ENCODE assay signal across 32 cellular contexts in genomic region chr1:29937356-29937755, GRCh38.
"Had no signal": no experiment of that assay in that cellular context is flagged by ENCODE, and none has a peak within 500 bp of the region (broad histone marks: within the 10 kb centered on the region; RNA-seq: fewer than 3 reads in every experiment).

No MANE protein-coding gene starts in this region.

- DNase-seq: activated effector memory CD4-positive, alpha-beta T cell treated with anti-CD3 and anti-CD28 coated beads, Interleukin-2, amount 50 U/mL, for 16 hours; activated effector memory CD4-positive, alpha-beta T cell treated with Interleukin-2 at 50 U/mL for 16 hours; activated gamma-delta T cell; activated gamma-delta T cell treated with Interleukin-2 at 50 U/mL for 16 hours; activated naive CD4-positive, alpha-beta T cell; activated naive CD4-positive, alpha-beta T cell treated with anti-CD3 and anti-CD28 coated beads for 36 hours; activated naive CD4-positive, alpha-beta T cell treated with anti-CD3 and anti-CD28 coated beads, Interleukin-2, amount 10 ng/mL, durations not matched to agents 7 days and 5 days; activated naive CD4-positive, alpha-beta T cell treated with anti-CD3 and anti-CD28 coated beads, Interleukin-2, amount 50 U/mL, for 16 hours; activated naive CD4-positive, alpha-beta T cell treated with Interleukin-2 at 50 U/mL for 16 hours; activated naive CD8-positive, alpha-beta T cell treated with anti-CD3 and anti-CD28 coated beads for 36 hours; activated naive CD8-positive, alpha-beta T cell treated with anti-CD3 and anti-CD28 coated beads, Interleukin-2, amount 10 ng/mL, durations not matched to agents 7 days and 5 days; activated naive CD8-positive, alpha-beta T cell treated with anti-CD3 and anti-CD28 coated beads, Interleukin-2, amount 50 U/mL, for 24 hours; activated T-cell treated with anti-CD3 and anti-CD28 coated beads, Interleukin-2, amount 50 U/mL, for 24 hours; activated T-cell treated with anti-CD3 and anti-CD28 coated beads, Interleukin-2, amount 50 U/mL, for 4 hours; activated T-cell treated with anti-CD3 and anti-CD28 coated beads, Interleukin-2, amount 50 U/mL, for 48 hours; activated T-cell treated with anti-CD3 and anti-CD28 coated beads, Interleukin-2, amount 50 U/mL, for 72 hours; adrenal gland; amniotic stem cell; amygdala; anterior cingulate cortex; aorta; body of pancreas; brain microvascular endothelial cell; caudate nucleus; central memory CD4-positive, alpha-beta T cell; cerebellar nuclear complex had no signal

- FAIRE-seq: astrocyte had no signal

- H3K4me1 ChIP-seq: adrenal gland, ascending aorta, body of pancreas, breast epithelium had no signal

- ATAC-seq: activated naive CD4-positive, alpha-beta T cell treated with anti-CD3 and anti-CD28 coated beads, Interleukin-2, amount 50 U/mL, for 72 hours; activated naive CD8-positive, alpha-beta T cell treated with anti-CD3 and anti-CD28 coated beads, Interleukin-2, amount 50 U/mL, for 24 hours; activated T-cell treated with anti-CD3 and anti-CD28 coated beads, Interleukin-2, amount 50 U/mL, for 4 hours; activated T-cell treated with anti-CD3 and anti-CD28 coated beads, Interleukin-2, amount 50 U/mL, for 72 hours; activated T-helper 17 cell treated with anti-CD3 and anti-CD28 coated beads, Interleukin-2, amount 50 U/mL, for 72 hours; body of pancreas had no signal

- H3K4me3 ChIP-seq: adrenal gland, ascending aorta, body of pancreas, breast epithelium, cardiac muscle cell had no signal

- H3K27ac ChIP-seq: adrenal gland, ascending aorta, body of pancreas, brain microvascular endothelial cell, breast epithelium, cardiac muscle cell had no signal

- H3K27me3 ChIP-seq: ascending aorta, body of pancreas, brain microvascular endothelial cell, cardiac muscle cell had no signal

- H3K9me3 ChIP-seq: adrenal gland, ascending aorta, body of pancreas, breast epithelium had no signal

- H3K36me3 ChIP-seq: adrenal gland, ascending aorta, brain microvascular endothelial cell, breast epithelium, cardiac muscle cell had no signal
